ENCODE assay signal across 21 cellular contexts in genomic region chr1:3536395-3536794, GRCh38.
"Had no signal": no experiment of that assay in that cellular context is flagged by ENCODE, and none has a peak within 500 bp of the region (broad histone marks: within the 10 kb centered on the region; RNA-seq: fewer than 3 reads in every experiment).

No MANE protein-coding gene starts in this region.

- H3K4me2 ChIP-seq: hepatocyte, smooth muscle cell had no signal

- H3K27ac Mint-ChIP-seq: naive thymus-derived CD4-positive, alpha-beta T cell; nephron progenitor cell; stimulated activated effector memory CD8-positive, alpha-beta T cell treated with anti-CD3 and anti-CD28 coated beads, Interleukin-12 subunit alpha, Interleukin-12 subunit beta, amount 100 ng/mL, for 72 hours had no signal

- H3K36me3 Mint-ChIP-seq: naive thymus-derived CD4-positive, alpha-beta T cell; stimulated activated effector memory CD8-positive, alpha-beta T cell treated with anti-CD3 and anti-CD28 coated beads, Interleukin-12 subunit alpha, Interleukin-12 subunit beta, amount 100 ng/mL, for 72 hours had no signal

- H3K9me3 ChIP-seq: colonic mucosa, esophagus squamous epithelium, neutrophil, suprapubic skin, tibial artery, upper lobe of right lung, vagina had no signal

- H2AFZ ChIP-seq: hepatocyte had no signal

- H3K4me3 ChIP-seq: colonic mucosa, esophagus squamous epithelium, hepatocyte, smooth muscle cell, suprapubic skin, tibial artery, upper lobe of right lung, vagina had no signal

- ATAC-seq: naive thymus-derived CD4-positive, alpha-beta T cell; right cardiac atrium; stimulated activated effector memory CD8-positive, alpha-beta T cell treated with anti-CD3 and anti-CD28 coated beads, Interleukin-12 subunit alpha, Interleukin-12 subunit beta, amount 100 ng/mL, for 72 hours; stimulated activated naive CD8-positive, alpha-beta T cell treated with anti-CD3 and anti-CD28 coated beads, Interleukin-15, Interleukin-2, amounts not matched to agents 100 U/mL and 50 U/mL, for 24 hours; upper lobe of right lung had no signal

- H3K79me2 ChIP-seq: hepatocyte had no signal

- H3K27me3 ChIP-seq: colonic mucosa, esophagus squamous epithelium, hepatocyte, neutrophil, suprapubic skin, tibial artery, upper lobe of right lung, vagina had no signal

- H3K27me3 Mint-ChIP-seq: naive thymus-derived CD4-positive, alpha-beta T cell had no signal

- H3K4me3 Mint-ChIP-seq: naive thymus-derived CD4-positive, alpha-beta T cell; nephron progenitor cell; stimulated activated effector memory CD8-positive, alpha-beta T cell treated with anti-CD3 and anti-CD28 coated beads, Interleukin-12 subunit alpha, Interleukin-12 subunit beta, amount 100 ng/mL, for 72 hours had no signal

- H3K4me1 ChIP-seq: colonic mucosa had no signal

- DNase-seq: colonic mucosa; dermis blood vessel endothelial cell; esophagus squamous epithelium; foreskin melanocyte; head of caudate nucleus; mesendoderm; naive thymus-derived CD4-positive, alpha-beta T cell; nephron progenitor cell; posterior cingulate gyrus; right cardiac atrium; stimulated activated CD4-positive, alpha-beta T cell treated with anti-CD3 and anti-CD28 coated beads, Interleukin-4, amount 100 ng/mL, for 1 hour; stimulated activated CD8-positive, alpha-beta memory T cell treated with anti-CD3 and anti-CD28 coated beads, Interleukin-4, amount 100 ng/mL, for 48 hours; stimulated activated naive CD8-positive, alpha-beta T cell treated with anti-CD3 and anti-CD28 coated beads, Interleukin-15, Interleukin-2, amounts not matched to agents 100 U/mL and 50 U/mL, for 24 hours; tibial artery; upper lobe of right lung had no signal

- H3K36me3 ChIP-seq: colonic mucosa, esophagus squamous epithelium, neutrophil, suprapubic skin, tibial artery, upper lobe of right lung, vagina had no signal

- H3K9me3 Mint-ChIP-seq: naive thymus-derived CD4-positive, alpha-beta T cell; nephron progenitor cell; stimulated activated effector memory CD8-positive, alpha-beta T cell treated with anti-CD3 and anti-CD28 coated beads, Interleukin-12 subunit alpha, Interleukin-12 subunit beta, amount 100 ng/mL, for 72 hours had no signal

- H3K27ac ChIP-seq: colonic mucosa, esophagus squamous epithelium, hepatocyte, neutrophil, suprapubic skin, upper lobe of right lung, vagina had no signal
